In genomic region chrX:110803506-110803905, GRCh38 we compare ENCODE assay signal across 22 cellular contexts. TPM values are rescaled to one million over a fixed set of nuclear protein-coding genes. Genes with fewer than 3 reads are reported as not detected.
DNase-seq lines count a peak whose midpoint lies in the region; TF ChIP-seq lines count a peak whose summit lies in the region.
"Had no signal": no experiment of that assay in that cellular context is flagged by ENCODE, and none has a peak within 500 bp of the region (broad histone marks: within the 10 kb centered on the region; RNA-seq: fewer than 3 reads in every experiment).

No MANE protein-coding gene starts in this region.

- peaks cover 3% of the 10 kb centered on the region for H3K27me3 ChIP-seq in mammary epithelial cell (ENCODE audit: insufficient read depth, low read length)

- no peaks in the 10 kb centered on the region for H3K36me3 Mint-ChIP-seq in MCF 10A (ENCODE audit: insufficient read depth, unreplicated experiment)
- H3K36me3 Mint-ChIP-seq: CD8-positive, alpha-beta T cell had no signal

- H3K4me3 Mint-ChIP-seq in MCF 10A (ENCODE audit: unreplicated experiment) = no peak overlapping the region
- H3K4me3 Mint-ChIP-seq: CD8-positive, alpha-beta T cell had no signal

- DNase-seq in mammary epithelial cell (peak; percentile 7), MCF 10A (ENCODE audit: unreplicated experiment) (no peak), RPMI7951 (ENCODE audit: low read depth) (peak; percentile 49), fibroblast of mammary gland (ENCODE audit: low read depth) (peak; percentile 31), CD1c-positive myeloid dendritic cell (ENCODE audit: extremely low spot score) (no peak), hypothalamus (lab: John Stamatoyannopoulos, UW) (no peak), SHP77 (lab: John Stamatoyannopoulos, UW) (no peak)
- DNase-seq: 8988T; Calu3; CD8-positive, alpha-beta T cell; H7; Karpas-422; MM.1S; NCI-H1092; NCI-H2029 treated with DMSO at 0.1 percent for 48 hours; NCI-H2171; NCI-H524 treated with DMSO at 0.1 percent for 48 hours; RPMI8226; SIG-M5; SK-N-SH had no signal

- H3K4me3 ChIP-seq in mammary epithelial cell (replicated peaks in 1 of 3; ENCODE audit: insufficient read depth in 1 of 3, low read depth in 2 of 3, low read length in 3 of 3) = no peak overlapping the region
- no peak overlapping the region for H3K4me3 ChIP-seq in fibroblast of mammary gland (ENCODE audit: control insufficient read depth, low read depth, low read length)
- H3K4me3 ChIP-seq: BLaER1 treated with 17β-estradiol and CSF1 and Interleukin-3, amounts not matched to agents 10 nM and 100 nM had no signal

- no peak overlapping the region for H3K9ac ChIP-seq in mammary epithelial cell (ENCODE audit: insufficient read depth, low read length)
- H3K9ac ChIP-seq: BLaER1 treated with 17β-estradiol and CSF1 and Interleukin-3, amounts not matched to agents 10 nM and 100 nM; SK-N-SH had no signal

- intact Hi-C loops in mammary epithelial cell (cut with micrococcal nuclease) = no loop called here
- intact Hi-C loops in MCF 10A (cut with micrococcal nuclease) = no loop called here

- POLR2A ChIA-PET in MCF 10A (lab: Yijun Ruan, JAX) = no interaction called here

- no TSS peak for BruUV-seq in mammary epithelial cell (replicated peaks; lab: Mats Ljungman, UMichigan)
- BruUV-seq in MCF 10A (replicated peaks; lab: Mats Ljungman, UMichigan) = no TSS peak

- H3K27ac Mint-ChIP-seq in MCF 10A (ENCODE audit: low read depth, unreplicated experiment) = no peak overlapping the region
- H3K27ac Mint-ChIP-seq: CD8-positive, alpha-beta T cell had no signal

- peaks cover 51% of the 10 kb centered on the region for H3K27me3 Mint-ChIP-seq in MCF 10A (ENCODE audit: insufficient read depth, unreplicated experiment)

- no peaks in the 10 kb centered on the region for H3K79me2 ChIP-seq in mammary epithelial cell (ENCODE audit: insufficient read depth, low read length)

- H2AFZ ChIP-seq in mammary epithelial cell (ENCODE audit: low read depth, low read length) = no peak overlapping the region

- H3K9me3 Mint-ChIP-seq in MCF 10A (ENCODE audit: unreplicated experiment) = no peaks in the 10 kb centered on the region
- H3K9me3 Mint-ChIP-seq: CD8-positive, alpha-beta T cell had no signal

- no peaks in the 10 kb centered on the region for H3K4me1 Mint-ChIP-seq in MCF 10A (ENCODE audit: insufficient read depth, unreplicated experiment)

- no peaks in the 10 kb centered on the region for H4K20me1 ChIP-seq in mammary epithelial cell (ENCODE audit: insufficient read depth, low read length)

- no peak overlapping the region for H3K27ac ChIP-seq in mammary epithelial cell (ENCODE audit: insufficient read depth, low read depth, low read length)
- H3K27ac ChIP-seq: BLaER1 treated with 17β-estradiol and CSF1 and Interleukin-3, amounts not matched to agents 10 nM and 100 nM had no signal

- no peaks in the 10 kb centered on the region for H3K36me3 ChIP-seq in mammary epithelial cell (ENCODE audit: insufficient read depth, low read length)
- H3K36me3 ChIP-seq: BLaER1 treated with 17β-estradiol and CSF1 and Interleukin-3, amounts not matched to agents 10 nM and 100 nM had no signal

- no peaks in the 10 kb centered on the region for H3K9me3 ChIP-seq in mammary epithelial cell (replicated peaks; ENCODE audit: insufficient read depth, low read length)
- H3K9me3 ChIP-seq: BLaER1 treated with 17β-estradiol and CSF1 and Interleukin-3, amounts not matched to agents 10 nM and 100 nM; SK-N-SH had no signal

- in situ Hi-C loops in mammary epithelial cell (cut with MboI; ENCODE audit: low sequenced_read_pairs in 2 of 2) = no loop called here

- no peak overlapping the region for H3K4me2 ChIP-seq in mammary epithelial cell (ENCODE audit: insufficient read depth, low read depth, low read length)
- H3K4me2 ChIP-seq: BLaER1 treated with 17β-estradiol and CSF1 and Interleukin-3, amounts not matched to agents 10 nM and 100 nM; SK-N-SH had no signal

- TF ChIP-seq CTCF in mammary epithelial cell (conservative IDR thresholded peaks at IDR 0.05 in 1 of 2, IDR thresholded peaks at IDR 0.05 in 1 of 2; ENCODE audit: extremely low read depth in 1 of 2, insufficient read depth in 1 of 2, low read depth in 1 of 2, low read length in 2 of 2) (no peak), MCF 10A (IDR thresholded peaks at IDR 0.05; ENCODE audit: unreplicated experiment) (no peak), fibroblast of mammary gland (conservative IDR thresholded peaks at IDR 0.05; ENCODE audit: control insufficient read depth, insufficient read depth, low read depth, low read length) (no peak)

- CTCF ChIA-PET in mammary epithelial cell (lab: Charles Lee; ENCODE audit: low non-redundant PET) (no interaction called here), MCF 10A (lab: Yijun Ruan, JAX) (no interaction called here)

- dilution Hi-C loops in mammary epithelial cell (cut with HindIII; ENCODE audit: low sequenced_read_pairs) = no loop called here

- 24% methylated on average over 3 of the region's 3 CpGs for WGBS in mammary epithelial cell (ENCODE audit: low coverage, missing lambda C conversion rate)

- no peaks in the 10 kb centered on the region for H3K4me1 ChIP-seq in mammary epithelial cell (ENCODE audit: insufficient read depth, low read length)
- H3K4me1 ChIP-seq: BLaER1 treated with 17β-estradiol and CSF1 and Interleukin-3, amounts not matched to agents 10 nM and 100 nM had no signal

RNA-seq across cellular contexts. Expression of gene CHRDL1, which starts 7.9 kb away (rescaled TPM):
- total RNA-seq in mammary epithelial cell (not detected), MCF 10A (2022) (not detected in 2 replicates)
- 0.07 TPM for polyA plus RNA-seq in mammary epithelial cell
- polyA minus RNA-seq in mammary epithelial cell = not detected
- 35.4 and 35.6 TPM in 2 replicates for total RNA-seq in RPMI7951 (2014; rRNA removed; shearing (Covaris generic))
- total RNA-seq: Calu3; CD8-positive, alpha-beta T cell; OCI-LY7 had no signal

Comparison
In these comparisons a context has a peak if more than half of its experiments do, and no peak if none do; other contexts are left out.
1. DNase-seq: peak in mammary epithelial cell (single experiment), RPMI7951 (single experiment) and fibroblast of mammary gland (single experiment); none in MCF 10A (single experiment), CD1c-positive myeloid dendritic cell (single experiment), hypothalamus (0 of 51) and SHP77 (0 of 2).
2. RNA of gene CHRDL1, which starts 7.9 kb away (total RNA-seq): 35.4 to 35.6 TPM in RPMI7951; not detected in mammary epithelial cell and not detected in MCF 10A; every median in the first group is over 10 times any median in the second.